ENCODE assay signal across 17 cellular contexts in genomic region chr7:910441-910861, GRCh38. TPM values are rescaled to one million over a fixed set of nuclear protein-coding genes. Genes with fewer than 3 reads are reported as not detected.
A peak's percentile ranks its signal among the peaks of the same experiment; 100 is the strongest.
DNase-seq lines count a peak whose midpoint lies in the region; ATAC-seq and TF ChIP-seq lines count a peak whose summit lies in the region.
"Had no signal": no experiment of that assay in that cellular context is flagged by ENCODE, and none has a peak within 500 bp of the region (broad histone marks: within the 10 kb centered on the region; RNA-seq: fewer than 3 reads in every experiment).

No MANE protein-coding gene starts in this region.

- no peaks in the 10 kb centered on the region for H3K9me3 Mint-ChIP-seq in CD4-positive, CD25-positive, alpha-beta regulatory T cell
- no peaks in the 10 kb centered on the region for H3K9me3 Mint-ChIP-seq in activated naive CD8-positive, alpha-beta T cell treated with anti-CD3 and anti-CD28 coated beads, Interleukin-2, amount 50 U/mL, for 24 hours
- H3K9me3 Mint-ChIP-seq in nephron progenitor cell = no peaks in the 10 kb centered on the region

- no peak overlapping the region for H3K27ac ChIP-seq in CD4-positive, CD25-positive, alpha-beta regulatory T cell (ENCODE audit: insufficient read depth, low read length, poor library complexity, severe bottlenecking)
- no peak overlapping the region for H3K27ac ChIP-seq in uterus
- H3K27ac ChIP-seq: epithelial cell of prostate, prostate gland, RWPE1, tibial artery had no signal

- TF ChIP-seq POLR2A in uterus (IDR thresholded peaks at IDR 0.05) = no peak

- no peaks in the 10 kb centered on the region for H3K27me3 ChIP-seq in CD4-positive, CD25-positive, alpha-beta regulatory T cell (ENCODE audit: control insufficient read depth, insufficient read depth, low read length)
- H3K27me3 ChIP-seq in uterus = no peaks in the 10 kb centered on the region
- H3K27me3 ChIP-seq: tibial artery had no signal

- H3K27me3 Mint-ChIP-seq in CD4-positive, CD25-positive, alpha-beta regulatory T cell = peaks cover 10% of the 10 kb centered on the region
- H3K27me3 Mint-ChIP-seq in activated naive CD8-positive, alpha-beta T cell treated with anti-CD3 and anti-CD28 coated beads, Interleukin-2, amount 50 U/mL, for 24 hours = no peaks in the 10 kb centered on the region
- peaks cover 41% of the 10 kb centered on the region for H3K27me3 Mint-ChIP-seq in nephron progenitor cell (ENCODE audit: low read depth, poor library complexity)

- POLR2A ChIA-PET in HEK293T (lab: Yijun Ruan, JAX) = no interaction called here

- H3K4me3 Mint-ChIP-seq in CD4-positive, CD25-positive, alpha-beta regulatory T cell = peak overlapping the region; percentile 60 to 74 (median 70)
- H3K4me3 Mint-ChIP-seq in activated naive CD8-positive, alpha-beta T cell treated with anti-CD3 and anti-CD28 coated beads, Interleukin-2, amount 50 U/mL, for 24 hours = peak overlapping the region; percentile 50
- peak overlapping the region; percentile 40 for H3K4me3 Mint-ChIP-seq in nephron progenitor cell

- no peak overlapping the region for H3K4me3 ChIP-seq in CD4-positive, CD25-positive, alpha-beta regulatory T cell (ENCODE audit: low read depth, low read length)
- no peak overlapping the region for H3K4me3 ChIP-seq in uterus
- H3K4me3 ChIP-seq: prostate gland, tibial artery had no signal

- intact Hi-C loops in uterus (cut with DNase I; ENCODE audit: low total_unique reads) = no loop called here

- TF ChIP-seq CTCF in nephron progenitor cell (IDR thresholded peaks at IDR 0.05) = no peak
- TF ChIP-seq CTCF in uterus (IDR thresholded peaks at IDR 0.05) = no peak

- ATAC-seq in CD4-positive, CD25-positive, alpha-beta regulatory T cell (ENCODE audit: low read depth in 2 of 2) = peak in 1 of 2 donors; percentile 15
- peak; percentile 45 for ATAC-seq in activated naive CD8-positive, alpha-beta T cell treated with anti-CD3 and anti-CD28 coated beads, Interleukin-2, amount 50 U/mL, for 24 hours

- H3K27ac Mint-ChIP-seq in CD4-positive, CD25-positive, alpha-beta regulatory T cell = peak overlapping the region in 2 of 3 donors; percentile 67 to 81
- peak overlapping the region; percentile 54 for H3K27ac Mint-ChIP-seq in activated naive CD8-positive, alpha-beta T cell treated with anti-CD3 and anti-CD28 coated beads, Interleukin-2, amount 50 U/mL, for 24 hours
- H3K27ac Mint-ChIP-seq in nephron progenitor cell = no peak overlapping the region

- H3K36me3 ChIP-seq in CD4-positive, CD25-positive, alpha-beta regulatory T cell (ENCODE audit: control insufficient read depth, insufficient read depth, low read length) = no peaks in the 10 kb centered on the region
- no peaks in the 10 kb centered on the region for H3K36me3 ChIP-seq in uterus
- H3K36me3 ChIP-seq: prostate gland, tibial artery had no signal

- DNase-seq in CD4-positive, CD25-positive, alpha-beta regulatory T cell = no peak
- DNase-seq in HEK293T (ENCODE audit: extremely low spot score) (no peak), nephron progenitor cell (no peak), dermis blood vessel endothelial cell (no peak), NCI-H1694 treated with DMSO at 0.1 percent for 48 hours (lab: John Stamatoyannopoulos, UW) (no peak), uterus (no peak)
- peak; percentile 30 for DNase-seq in activated naive CD8-positive, alpha-beta T cell treated with anti-CD3 and anti-CD28 coated beads, Interleukin-2, amount 50 U/mL, for 24 hours
- no peak for DNase-seq in activated effector memory CD4-positive, alpha-beta T cell treated with Interleukin-2 at 50 U/mL for 16 hours
- DNase-seq: activated CD4-positive, alpha-beta T cell treated with anti-CD3 and anti-CD28 coated beads, Interleukin-2, amount 50 U/mL, for 4 hours; glutamatergic neuron; islet precursor cell; NCI-H1417 treated with DMSO at 0.1 percent for 48 hours; NCI-H524 had no signal

- CTCF ChIA-PET in HEK293T (lab: Yijun Ruan, JAX) = no interaction called here

- H3K9me3 ChIP-seq in CD4-positive, CD25-positive, alpha-beta regulatory T cell (ENCODE audit: control insufficient read depth in 2 of 2, low read length in 2 of 2) = no peaks in the 10 kb centered on the region
- no peaks in the 10 kb centered on the region for H3K9me3 ChIP-seq in uterus
- H3K9me3 ChIP-seq: prostate gland, tibial artery had no signal

- peaks cover 15% of the 10 kb centered on the region for H3K4me1 ChIP-seq in CD4-positive, CD25-positive, alpha-beta regulatory T cell (ENCODE audit: control insufficient read depth, insufficient read depth, low read length, poor library complexity, severe bottlenecking)
- H3K4me1 ChIP-seq in uterus = no peaks in the 10 kb centered on the region
- H3K4me1 ChIP-seq: prostate gland had no signal

- H3K4me1 Mint-ChIP-seq in CD4-positive, CD25-positive, alpha-beta regulatory T cell = peaks cover 0 to 13% (median 3%) of the 10 kb centered on the region in 4 donors
- H3K4me1 Mint-ChIP-seq in activated naive CD8-positive, alpha-beta T cell treated with anti-CD3 and anti-CD28 coated beads, Interleukin-2, amount 50 U/mL, for 24 hours = peaks cover 14% of the 10 kb centered on the region
- peaks cover 25% of the 10 kb centered on the region for H3K4me1 Mint-ChIP-seq in nephron progenitor cell

- H3K36me3 Mint-ChIP-seq in CD4-positive, CD25-positive, alpha-beta regulatory T cell = no peaks in the 10 kb centered on the region
- H3K36me3 Mint-ChIP-seq in activated naive CD8-positive, alpha-beta T cell treated with anti-CD3 and anti-CD28 coated beads, Interleukin-2, amount 50 U/mL, for 24 hours (ENCODE audit: low read depth) = no peaks in the 10 kb centered on the region
- H3K36me3 Mint-ChIP-seq in nephron progenitor cell (ENCODE audit: low read depth) = no peaks in the 10 kb centered on the region

TF ChIP-seq in HEK293T, 16 proteins besides CTCF, POLR2A, EP300 and RAD21:
- TF ChIP-seq PKNOX1 (IDR thresholded peaks at IDR 0.05) (peak; percentile 71), CTBP1 (IDR thresholded peaks at IDR 0.05; ENCODE audit: borderline replicate concordance) (no peak)

RNA-seq across cellular contexts. Expression of gene GET4, which starts 34.1 kb away (rescaled TPM):
- total RNA-seq in CD4-positive, CD25-positive, alpha-beta regulatory T cell = 67.8 TPM
- 10 to 100 TPM; 23.9 to 30.8 (median 28.4) TPM for polyA plus RNA-seq in CD4-positive, CD25-positive, alpha-beta regulatory T cell
- total RNA-seq in dermis blood vessel endothelial cell = 35.4 and 45.0 TPM in 2 replicates
- 10 to 100 TPM in 3 of 4 donors, 1 to 10 TPM in 1; 6.1 to 39.4 (median 26.7) TPM for total RNA-seq in uterus

RNA-seq across cellular contexts. Expression of gene ADAP1, which starts 44.0 kb away (rescaled TPM):
- total RNA-seq in CD4-positive, CD25-positive, alpha-beta regulatory T cell = 5.5 TPM
- polyA plus RNA-seq in CD4-positive, CD25-positive, alpha-beta regulatory T cell = 1 to 10 TPM; 2.9 to 8.8 (median 6.2) TPM
- total RNA-seq in dermis blood vessel endothelial cell (1.7 and 2.9 TPM in 2 replicates), uterus (10 to 100 TPM in 2 of 4 donors, 1 to 10 TPM in 2; 3.2 to 17.4 (median 10.9) TPM)
